23 cellular contexts compared by ENCODE assay signal in genomic region chr11:61119055-61119454, GRCh38. TPM values are rescaled to one million over a fixed set of nuclear protein-coding genes. Genes with fewer than 3 reads are reported as not detected.
DNase-seq lines count a peak whose midpoint lies in the region; ATAC-seq and TF ChIP-seq lines count a peak whose summit lies in the region.
"Had no signal": no experiment of that assay in that cellular context is flagged by ENCODE, and none has a peak within 500 bp of the region (broad histone marks: within the 10 kb centered on the region; RNA-seq: fewer than 3 reads in every experiment).

No MANE protein-coding gene starts in this region.

- H3K27me3 ChIP-seq in HCT116 (ENCODE audit: insufficient read depth, low read length): no peaks in the 10 kb centered on the region
- no peaks in the 10 kb centered on the region for H3K27me3 ChIP-seq in upper lobe of left lung
- H3K27me3 ChIP-seq: breast epithelium, neutrophil, testis, vagina had no signal

- H3K36me3 ChIP-seq in HCT116 (ENCODE audit: control insufficient read depth in 1 of 2, insufficient read depth in 2 of 2, low read length in 2 of 2) (no peaks in the 10 kb centered on the region), upper lobe of left lung (no peaks in the 10 kb centered on the region)
- H3K36me3 ChIP-seq: breast epithelium, lower lobe of right lung, neutrophil, vagina had no signal

- H3K27ac ChIP-seq in HCT116 (ENCODE audit: low read depth, low read length) (no peak overlapping the region), upper lobe of left lung (no peak overlapping the region)
- H3K27ac ChIP-seq: breast epithelium, coronary artery, lower lobe of right lung, neutrophil, testis, vagina had no signal

- peaks cover 0 to 3% of the 10 kb centered on the region in 2 donors for H3K9me3 Mint-ChIP-seq in activated T-cell treated with anti-CD3 and anti-CD28 coated beads, Interleukin-2, amount 50 U/mL, for 72 hours
- peaks cover 5 to 8% of the 10 kb centered on the region in 2 donors for H3K9me3 Mint-ChIP-seq in activated naive CD4-positive, alpha-beta T cell treated with anti-CD3 and anti-CD28 coated beads, Interleukin-2, amount 50 U/mL, for 72 hours
- no peaks in the 10 kb centered on the region for H3K9me3 Mint-ChIP-seq in naive thymus-derived CD8-positive, alpha-beta T cell
- no peaks in the 10 kb centered on the region for H3K9me3 Mint-ChIP-seq in mesothelial cell of epicardium

- H3K9me3 ChIP-seq in HCT116 (ENCODE audit: control insufficient read depth in 1 of 2, insufficient read depth in 1 of 2, low read depth in 1 of 2, low read length in 2 of 2): no peaks in the 10 kb centered on the region
- H3K9me3 ChIP-seq in upper lobe of left lung: no peaks in the 10 kb centered on the region
- H3K9me3 ChIP-seq: breast epithelium, lower lobe of right lung, neutrophil, testis, vagina had no signal

- no peak for TF ChIP-seq POLR2A in HCT116 (IDR thresholded peaks at IDR 0.05; ENCODE audit: borderline replicate concordance, extremely low read depth, insufficient read depth, insufficient read length)
- no peak for TF ChIP-seq POLR2A in upper lobe of left lung (IDR thresholded peaks at IDR 0.05)

- no peak for ATAC-seq in activated T-cell treated with anti-CD3 and anti-CD28 coated beads, Interleukin-2, amount 50 U/mL, for 72 hours (replicated peaks in 1 of 2)
- ATAC-seq in HCT116: 0 out of 2 replicates have a peak, but pooled peaks have one; percentile 41
- no peak for ATAC-seq in activated naive CD4-positive, alpha-beta T cell treated with anti-CD3 and anti-CD28 coated beads, Interleukin-2, amount 50 U/mL, for 72 hours
- no peak for ATAC-seq in naive thymus-derived CD8-positive, alpha-beta T cell
- ATAC-seq in upper lobe of left lung (ENCODE audit: low FRiP score in 2 of 2): no peak
- ATAC-seq: lower lobe of right lung, Right ventricle myocardium inferior had no signal

- 70 to 84% methylated on average over 6 to 9 of the region's 9 CpGs for WGBS in upper lobe of left lung, 2 donors

- peak overlapping the region; percentile 60 for H3K27ac Mint-ChIP-seq in activated T-cell treated with anti-CD3 and anti-CD28 coated beads, Interleukin-2, amount 50 U/mL, for 72 hours
- H3K27ac Mint-ChIP-seq in activated naive CD4-positive, alpha-beta T cell treated with anti-CD3 and anti-CD28 coated beads, Interleukin-2, amount 50 U/mL, for 72 hours: peak overlapping the region; percentile 81 to 87
- peak overlapping the region; percentile 95 to 100 (median 100) for H3K27ac Mint-ChIP-seq in naive thymus-derived CD8-positive, alpha-beta T cell
- H3K27ac Mint-ChIP-seq in mesothelial cell of epicardium: no peak overlapping the region
- H3K27ac Mint-ChIP-seq: CD14-positive monocyte had no signal

- H3K36me3 Mint-ChIP-seq in activated T-cell treated with anti-CD3 and anti-CD28 coated beads, Interleukin-2, amount 50 U/mL, for 72 hours (ENCODE audit: insufficient read depth in 2 of 2): peaks cover 25 to 53% of the 10 kb centered on the region in 2 donors
- peaks cover 75 to 77% of the 10 kb centered on the region in 2 donors for H3K36me3 Mint-ChIP-seq in activated naive CD4-positive, alpha-beta T cell treated with anti-CD3 and anti-CD28 coated beads, Interleukin-2, amount 50 U/mL, for 72 hours
- peaks cover 6 to 77% (median 33%) of the 10 kb centered on the region in 3 donors for H3K36me3 Mint-ChIP-seq in naive thymus-derived CD8-positive, alpha-beta T cell
- H3K36me3 Mint-ChIP-seq in mesothelial cell of epicardium: no peaks in the 10 kb centered on the region

- no peaks in the 10 kb centered on the region for H3K79me2 ChIP-seq in HCT116 (ENCODE audit: insufficient read depth, low read length)

- no peak for TF ChIP-seq EP300 in upper lobe of left lung (IDR thresholded peaks at IDR 0.05)

- intact Hi-C loops in HCT116 (cut with micrococcal nuclease): no loop called here

- H3K4me1 Mint-ChIP-seq in activated T-cell treated with anti-CD3 and anti-CD28 coated beads, Interleukin-2, amount 50 U/mL, for 72 hours (ENCODE audit: low read depth): peaks cover 70% of the 10 kb centered on the region
- peaks cover 51 to 87% (median 73%) of the 10 kb centered on the region in 4 donors for H3K4me1 Mint-ChIP-seq in naive thymus-derived CD8-positive, alpha-beta T cell
- H3K4me1 Mint-ChIP-seq in mesothelial cell of epicardium: peaks cover 18% of the 10 kb centered on the region

- H3K27me3 Mint-ChIP-seq in activated T-cell treated with anti-CD3 and anti-CD28 coated beads, Interleukin-2, amount 50 U/mL, for 72 hours (ENCODE audit: low read depth): no peaks in the 10 kb centered on the region
- H3K27me3 Mint-ChIP-seq in naive thymus-derived CD8-positive, alpha-beta T cell: no peaks in the 10 kb centered on the region
- H3K27me3 Mint-ChIP-seq in mesothelial cell of epicardium (ENCODE audit: low read depth): no peaks in the 10 kb centered on the region

- H4K20me1 ChIP-seq in HCT116 (ENCODE audit: insufficient read depth): no peaks in the 10 kb centered on the region

- H3K4me3 ChIP-seq in HCT116 (replicated peaks in 1 of 2; ENCODE audit: low read depth in 1 of 2, low read length in 2 of 2) (no peak overlapping the region), upper lobe of left lung (no peak overlapping the region)
- H3K4me3 ChIP-seq: breast epithelium, coronary artery, lower lobe of right lung, testis, vagina had no signal

- TF ChIP-seq RAD21 in HCT116 (IDR thresholded peaks at IDR 0.05; ENCODE audit: low read depth): no peak

- H3K4me3 Mint-ChIP-seq in activated T-cell treated with anti-CD3 and anti-CD28 coated beads, Interleukin-2, amount 50 U/mL, for 72 hours: peak overlapping the region; percentile 34 to 51
- H3K4me3 Mint-ChIP-seq in naive thymus-derived CD8-positive, alpha-beta T cell: peak overlapping the region in 9 of 10 donors; percentile 19 to 90 (median 85)
- H3K4me3 Mint-ChIP-seq in mesothelial cell of epicardium: no peak overlapping the region

- no peak for DNase-seq in activated T-cell treated with anti-CD3 and anti-CD28 coated beads, Interleukin-2, amount 50 U/mL, for 72 hours
- DNase-seq in activated T-cell treated with anti-CD3 and anti-CD28 coated beads for 4 hours: no peak
- no peak for DNase-seq in HCT116 (ENCODE audit: low read depth, low spot score)
- no peak for DNase-seq in activated naive CD4-positive, alpha-beta T cell treated with anti-CD3 and anti-CD28 coated beads, Interleukin-2, amount 50 U/mL, for 72 hours (ENCODE audit: low spot score in 2 of 2)
- DNase-seq in naive thymus-derived CD8-positive, alpha-beta T cell: no peak
- no peak for DNase-seq in upper lobe of left lung
- DNase-seq in mesothelial cell of epicardium (ENCODE audit: low spot score in 2 of 2, unreplicated experiment in 2 of 2): no peak
- DNase-seq in COLO668 (lab: John Stamatoyannopoulos, UW; ENCODE audit: unreplicated experiment): no peak
- DNase-seq: activated CD4-positive, CD25-positive, alpha-beta regulatory T cell treated with anti-CD3 and anti-CD28 coated beads, Interleukin-2, amount 50 U/mL, for 72 hours; lower lobe of right lung; NCI-H187; stimulated activated CD4-positive, alpha-beta T cell treated with anti-CD3 and anti-CD28 coated beads, Interleukin-1b, Interleukin-23, amount 100 ng/mL, for 48 hours; testis had no signal

- RAD21 ChIA-PET in HCT116 (lab: Charles Lee; ENCODE audit: low non-redundant PET in 1 of 2, low total read pairs in 2 of 2, uncharacterized antibody in 2 of 2, unreplicated experiment in 2 of 2): no interaction called here

- peaks cover 10% of the 10 kb centered on the region in 2 experiments for H3K4me1 ChIP-seq in HCT116 (ENCODE audit: control insufficient read depth in 1 of 2, insufficient read depth in 2 of 2, low read length in 2 of 2)
- H3K4me1 ChIP-seq in upper lobe of left lung: no peaks in the 10 kb centered on the region
- H3K4me1 ChIP-seq: breast epithelium, lower lobe of right lung, vagina had no signal

- H3K9me2 ChIP-seq in HCT116 (ENCODE audit: insufficient read depth): no peaks in the 10 kb centered on the region

- no peak overlapping the region for H3K9ac ChIP-seq in HCT116 (ENCODE audit: low read length)

- CTCF ChIA-PET in HCT116 (lab: Charles Lee): no interaction called here

- POLR2A ChIA-PET in HCT116 (lab: Charles Lee): no interaction called here
- POLR2A ChIA-PET in naive thymus-derived CD8-positive, alpha-beta T cell (lab: Charles Lee): interaction anchor here (1.0 to 6.2 kb wide), 9 partner anchors 8 to 91 kb away, joined by 3 to 33 read pairs (median 13); partner anchors contain the start of gene CD5

- no peak overlapping the region for H2AFZ ChIP-seq in HCT116 (ENCODE audit: low read depth, low read length, poor library complexity, severe bottlenecking)

- BruUV-seq in HCT116 (replicated peaks; lab: Mats Ljungman, UMichigan): no TSS peak

- H3K4me2 ChIP-seq in HCT116 (ENCODE audit: low read length): no peak overlapping the region

- TF ChIP-seq CTCF in HCT116 (IDR thresholded peaks at IDR 0.05 in 2 of 3, conservative IDR thresholded peaks at IDR 0.05 in 1 of 3; ENCODE audit: borderline replicate concordance in 1 of 3, insufficient read depth in 1 of 3, low read depth in 2 of 3, low read length in 2 of 3): no peak
- TF ChIP-seq CTCF in upper lobe of left lung (IDR thresholded peaks at IDR 0.05): no peak
- no peak for TF ChIP-seq CTCF in mesothelial cell of epicardium (IDR thresholded peaks at IDR 0.05; ENCODE audit: unreplicated experiment)

TF ChIP-seq in HCT116, 20 proteins besides CTCF, POLR2A, EP300 and RAD21 (continues in another document):
- TF ChIP-seq ATF3 (IDR thresholded peaks at IDR 0.05): no peak
- no peak for TF ChIP-seq EZH2 (IDR thresholded peaks at IDR 0.05)

RNA-seq across cellular contexts. Expression of gene CD5, which starts 16.8 kb away (rescaled TPM):
- total RNA-seq in activated T-cell treated with anti-CD3 and anti-CD28 coated beads, Interleukin-2, amount 50 U/mL, for 72 hours: 100 to 1,000 TPM; 285 to 317 TPM
- 0.22 TPM for total RNA-seq in HCT116 (2021; ENCODE audit: unreplicated experiment)
- 0.20 TPM in 2 replicates for polyA plus RNA-seq in HCT116 (2012)
- 100 to 1,000 TPM; 227 to 294 TPM for total RNA-seq in activated naive CD4-positive, alpha-beta T cell treated with anti-CD3 and anti-CD28 coated beads, Interleukin-2, amount 50 U/mL, for 72 hours
- 100 to 1,000 TPM; 165 to 174 TPM for total RNA-seq in naive thymus-derived CD8-positive, alpha-beta T cell
- polyA plus RNA-seq in naive thymus-derived CD8-positive, alpha-beta T cell: 100 to 1,000 TPM; 136 to 227 (median 192) TPM
- 1 to 10 TPM; 1.2 to 3.1 (median 2.1) TPM for total RNA-seq in upper lobe of left lung
- total RNA-seq in mesothelial cell of epicardium: not detected in 3 replicates
- total RNA-seq: kidney epithelial cell, OCI-LY7, pulmonary artery endothelial cell, Right ventricle myocardium inferior, skeletal muscle tissue had no signal

RNA-seq across cellular contexts. Expression of gene VPS37C, which starts 42.2 kb away (rescaled TPM):
- total RNA-seq in activated T-cell treated with anti-CD3 and anti-CD28 coated beads, Interleukin-2, amount 50 U/mL, for 72 hours: 10 to 100 TPM; 13.0 to 14.9 TPM
- 23.1 TPM for total RNA-seq in HCT116 (2021; ENCODE audit: unreplicated experiment)
- 17.7 and 20.4 TPM in 2 replicates for polyA plus RNA-seq in HCT116 (2012)
- 10 to 100 TPM; 10.2 to 10.9 TPM for total RNA-seq in activated naive CD4-positive, alpha-beta T cell treated with anti-CD3 and anti-CD28 coated beads, Interleukin-2, amount 50 U/mL, for 72 hours
- 1 to 10 TPM; 5.4 to 6.3 TPM for total RNA-seq in naive thymus-derived CD8-positive, alpha-beta T cell
- 1 to 10 TPM in 1 of 3 donors, under 1 TPM in 2; 0.62 to 1.3 (median 0.86) TPM for polyA plus RNA-seq in naive thymus-derived CD8-positive, alpha-beta T cell
- 10 to 100 TPM; 14.7 to 42.0 (median 24.3) TPM for total RNA-seq in upper lobe of left lung
- 24.8 to 29.1 TPM (median 26.5 TPM) in 3 replicates for total RNA-seq in mesothelial cell of epicardium

Comparison
In these comparisons a context has a peak if more than half of its experiments do, and no peak if none do; other contexts are left out.
1. RNA of gene CD5, which starts 16.8 kb away (total RNA-seq): 285 to 317 TPM in activated T-cell treated with anti-CD3 and anti-CD28 coated beads, Interleukin-2, amount 50 U/mL, for 72 hours, 227 to 294 TPM in activated naive CD4-positive, alpha-beta T cell treated with anti-CD3 and anti-CD28 coated beads, Interleukin-2, amount 50 U/mL, for 72 hours and 165 to 174 TPM in naive thymus-derived CD8-positive, alpha-beta T cell; 1.2 to 3.1 TPM in upper lobe of left lung, 0.22 TPM in HCT116 (single experiment) and not detected in mesothelial cell of epicardium; every median in the first group is over 10 times any median in the second.